11 cellular contexts compared by ENCODE assay signal in genomic region chr5:140220032-140220697, GRCh38. TPM values are rescaled to one million over a fixed set of nuclear protein-coding genes. Genes with fewer than 3 reads are reported as not detected.
DNase-seq lines count a peak whose midpoint lies in the region; ATAC-seq, FAIRE-seq and TF ChIP-seq lines count a peak whose summit lies in the region.
"Had no signal": no experiment of that assay in that cellular context is flagged by ENCODE, and none has a peak within 500 bp of the region (broad histone marks: within the 10 kb centered on the region; RNA-seq: fewer than 3 reads in every experiment).

No MANE protein-coding gene starts in this region.

- no peaks in the 10 kb centered on the region for H4K20me1 ChIP-seq in K562 (replicated peaks; ENCODE audit: control insufficient read depth, insufficient read depth, low read length)

- H3K4me3 ChIP-seq in K562: no peak overlapping the region

- H3K4me2 ChIP-seq in K562 (ENCODE audit: insufficient read depth, low read length): no peak overlapping the region

- peaks cover 4% of the 10 kb centered on the region for H3K9me1 ChIP-seq in K562 (ENCODE audit: control insufficient read depth, insufficient read depth, low read length)

- FAIRE-seq in K562 (lab: Jason Lieb, UNC): no peak

- no peaks in the 10 kb centered on the region for H3K9me3 ChIP-seq in K562 (replicated peaks; ENCODE audit: control insufficient read depth, insufficient read depth, low read depth, low read length)

- H3K27ac Mint-ChIP-seq in activated CD8-positive, alpha-beta T cell treated with anti-CD3 and anti-CD28 coated beads for 36 hours: no peak overlapping the region
- H3K27ac Mint-ChIP-seq in activated CD8-positive, alpha-beta T cell treated with anti-CD3 and anti-CD28 coated beads, Interleukin-2, amount 10 ng/mL, durations not matched to agents 7 days and 5 days: no peak overlapping the region
- H3K27ac Mint-ChIP-seq in stimulated activated memory B cell treated with anti-CD40 and anti-IgM and Interleukin-4, amounts not matched to agents 10 μg/mL and 1 μg/mL and 100 μg/mL, for 72 hours: no peak overlapping the region
- no peak overlapping the region for H3K27ac Mint-ChIP-seq in natural killer cell
- H3K27ac Mint-ChIP-seq: activated naive CD8-positive, alpha-beta T cell treated with anti-CD3 and anti-CD28 coated beads, Interleukin-2, amount 10 ng/mL, durations not matched to agents 7 days and 5 days; B cell had no signal

- in situ Hi-C loops in K562 (cut with MboI): no loop called here

- H3K79me2 ChIP-seq in K562 (ENCODE audit: control insufficient read depth, insufficient read depth, low read length): peaks cover 88% of the 10 kb centered on the region

- no peaks in the 10 kb centered on the region for H3K27me3 Mint-ChIP-seq in activated CD8-positive, alpha-beta T cell treated with anti-CD3 and anti-CD28 coated beads for 36 hours
- no peaks in the 10 kb centered on the region for H3K27me3 Mint-ChIP-seq in activated CD8-positive, alpha-beta T cell treated with anti-CD3 and anti-CD28 coated beads, Interleukin-2, amount 10 ng/mL, durations not matched to agents 7 days and 5 days (ENCODE audit: low read depth)
- H3K27me3 Mint-ChIP-seq in stimulated activated memory B cell treated with anti-CD40 and anti-IgM and Interleukin-4, amounts not matched to agents 10 μg/mL and 1 μg/mL and 100 μg/mL, for 72 hours: no peaks in the 10 kb centered on the region
- peaks cover 6% of the 10 kb centered on the region in 2 donors for H3K27me3 Mint-ChIP-seq in natural killer cell (ENCODE audit: low read depth in 2 of 2)
- H3K27me3 Mint-ChIP-seq: activated naive CD8-positive, alpha-beta T cell treated with anti-CD3 and anti-CD28 coated beads, Interleukin-2, amount 10 ng/mL, durations not matched to agents 7 days and 5 days; B cell had no signal

- H3K27me3 ChIP-seq in K562 (ENCODE audit: control insufficient read depth in 2 of 2, insufficient read depth in 2 of 2, low read length in 2 of 2): no peaks in the 10 kb centered on the region

- no peak overlapping the region for H2AFZ ChIP-seq in K562 (ENCODE audit: low read depth, low read length)

- TF ChIP-seq RAD21 in K562 (CRISPR knock-in tag; conservative IDR thresholded peaks at IDR 0.05 in 1 of 2, IDR thresholded peaks at IDR 0.05 in 1 of 2): no peak

- intact Hi-C loops in activated CD8-positive, alpha-beta T cell treated with anti-CD3 and anti-CD28 coated beads for 36 hours (cut with micrococcal nuclease): no loop called here
- intact Hi-C loops in K562 (cut with micrococcal nuclease): no loop called here
- intact Hi-C loops in natural killer cell (cut with micrococcal nuclease): no loop called here

- H3K4me1 Mint-ChIP-seq in activated CD8-positive, alpha-beta T cell treated with anti-CD3 and anti-CD28 coated beads for 36 hours (ENCODE audit: low read depth): peaks cover 28% of the 10 kb centered on the region
- peaks cover 26% of the 10 kb centered on the region for H3K4me1 Mint-ChIP-seq in activated CD8-positive, alpha-beta T cell treated with anti-CD3 and anti-CD28 coated beads, Interleukin-2, amount 10 ng/mL, durations not matched to agents 7 days and 5 days (ENCODE audit: low read depth)
- peaks cover 10% of the 10 kb centered on the region for H3K4me1 Mint-ChIP-seq in stimulated activated memory B cell treated with anti-CD40 and anti-IgM and Interleukin-4, amounts not matched to agents 10 μg/mL and 1 μg/mL and 100 μg/mL, for 72 hours
- peaks cover 0 to under 1% of the 10 kb centered on the region in 2 donors for H3K4me1 Mint-ChIP-seq in natural killer cell
- H3K4me1 Mint-ChIP-seq: B cell had no signal

- ATAC-seq in activated CD8-positive, alpha-beta T cell treated with anti-CD3 and anti-CD28 coated beads for 36 hours: peak; percentile 52
- ATAC-seq in activated CD8-positive, alpha-beta T cell treated with anti-CD3 and anti-CD28 coated beads, Interleukin-2, amount 10 ng/mL, durations not matched to agents 7 days and 5 days: no peak
- peak; percentile 63 for ATAC-seq in HG02943 (IDR thresholded peaks at IDR 0.05; ENCODE audit: low read depth, unreplicated experiment)
- ATAC-seq in K562: no peak
- peak; percentile 65 for ATAC-seq in stimulated activated memory B cell treated with anti-CD40 and anti-IgM and Interleukin-4, amounts not matched to agents 10 μg/mL and 1 μg/mL and 100 μg/mL, for 72 hours
- ATAC-seq in natural killer cell: no peak

- CTCF ChIA-PET in activated CD8-positive, alpha-beta T cell treated with anti-CD3 and anti-CD28 coated beads for 36 hours (lab: Charles Lee): interaction anchor here (0.7 to 1.3 kb wide), 5 partner anchors 9 to 147 kb away, joined by 3 read pairs; partner anchors contain the start of gene HBEGF
- CTCF ChIA-PET in activated CD8-positive, alpha-beta T cell treated with anti-CD3 and anti-CD28 coated beads, Interleukin-2, amount 10 ng/mL, durations not matched to agents 7 days and 5 days (lab: Charles Lee): interaction anchor here (0.9 to 1.4 kb wide), 3 partner anchors 13 to 143 kb away, joined by 3 to 6 read pairs (median 4); no protein-coding TSS in a partner anchor
- CTCF ChIA-PET in K562 (lab: Yijun Ruan, JAX; ENCODE audit: low intra/inter-chr PET ratio): no interaction called here

- no peak for TF ChIP-seq POLR2A in K562 (conservative IDR thresholded peaks at IDR 0.05)

- H3K9ac ChIP-seq in K562 (ENCODE audit: insufficient read depth in 1 of 2, low read depth in 2 of 2, low read length in 2 of 2): peak overlapping the region in 1 of 2 experiments; percentile 56; a peak in 1 of 4 replicates

- H3K27ac ChIP-seq in K562 (ENCODE audit: extremely low read depth, low read depth, low read length): peak overlapping the region; percentile 76; the same call in 2 of the 3 replicates

- peaks cover 39 to 88% of the 10 kb centered on the region in 2 experiments for H3K4me1 ChIP-seq in K562 (replicated peaks in 1 of 2; ENCODE audit: control insufficient read depth in 2 of 2, insufficient read depth in 2 of 2, low read length in 2 of 2)

- WGBS in K562 (ENCODE audit: insufficient coverage, low coverage, missing lambda C conversion rate): 49% methylated on average over 2 of the region's 3 CpGs

- POLR2A ChIA-PET in activated CD8-positive, alpha-beta T cell treated with anti-CD3 and anti-CD28 coated beads for 36 hours (lab: Charles Lee): interaction anchor here (1.4 kb wide), 1 partner anchor 9 kb away, joined by 3 read pairs; no protein-coding TSS in a partner anchor
- POLR2A ChIA-PET in activated CD8-positive, alpha-beta T cell treated with anti-CD3 and anti-CD28 coated beads, Interleukin-2, amount 10 ng/mL, durations not matched to agents 7 days and 5 days (lab: Charles Lee): no interaction called here
- POLR2A ChIA-PET in K562 (lab: Yijun Ruan, JAX): interaction anchor here (0.9 to 4.0 kb wide), 5 partner anchors 11 to 170 kb away, joined by 3 to 18 read pairs (median 7); no protein-coding TSS in a partner anchor

- H3K4me3 Mint-ChIP-seq in activated CD8-positive, alpha-beta T cell treated with anti-CD3 and anti-CD28 coated beads for 36 hours: no peak overlapping the region
- no peak overlapping the region for H3K4me3 Mint-ChIP-seq in activated CD8-positive, alpha-beta T cell treated with anti-CD3 and anti-CD28 coated beads, Interleukin-2, amount 10 ng/mL, durations not matched to agents 7 days and 5 days
- H3K4me3 Mint-ChIP-seq in stimulated activated memory B cell treated with anti-CD40 and anti-IgM and Interleukin-4, amounts not matched to agents 10 μg/mL and 1 μg/mL and 100 μg/mL, for 72 hours: no peak overlapping the region
- H3K4me3 Mint-ChIP-seq in natural killer cell: no peak overlapping the region
- H3K4me3 Mint-ChIP-seq: activated naive CD8-positive, alpha-beta T cell treated with anti-CD3 and anti-CD28 coated beads, Interleukin-2, amount 10 ng/mL, durations not matched to agents 7 days and 5 days; B cell had no signal

- no peaks in the 10 kb centered on the region for H3K9me3 Mint-ChIP-seq in activated CD8-positive, alpha-beta T cell treated with anti-CD3 and anti-CD28 coated beads for 36 hours
- no peaks in the 10 kb centered on the region for H3K9me3 Mint-ChIP-seq in activated CD8-positive, alpha-beta T cell treated with anti-CD3 and anti-CD28 coated beads, Interleukin-2, amount 10 ng/mL, durations not matched to agents 7 days and 5 days (ENCODE audit: insufficient read depth)
- no peaks in the 10 kb centered on the region for H3K9me3 Mint-ChIP-seq in stimulated activated memory B cell treated with anti-CD40 and anti-IgM and Interleukin-4, amounts not matched to agents 10 μg/mL and 1 μg/mL and 100 μg/mL, for 72 hours
- H3K9me3 Mint-ChIP-seq in natural killer cell: no peaks in the 10 kb centered on the region
- H3K9me3 Mint-ChIP-seq: activated naive CD8-positive, alpha-beta T cell treated with anti-CD3 and anti-CD28 coated beads, Interleukin-2, amount 10 ng/mL, durations not matched to agents 7 days and 5 days had no signal

- no peaks in the 10 kb centered on the region for H3K36me3 Mint-ChIP-seq in activated CD8-positive, alpha-beta T cell treated with anti-CD3 and anti-CD28 coated beads for 36 hours (ENCODE audit: low read depth)
- H3K36me3 Mint-ChIP-seq in activated CD8-positive, alpha-beta T cell treated with anti-CD3 and anti-CD28 coated beads, Interleukin-2, amount 10 ng/mL, durations not matched to agents 7 days and 5 days (ENCODE audit: low read depth): no peaks in the 10 kb centered on the region
- no peaks in the 10 kb centered on the region for H3K36me3 Mint-ChIP-seq in stimulated activated memory B cell treated with anti-CD40 and anti-IgM and Interleukin-4, amounts not matched to agents 10 μg/mL and 1 μg/mL and 100 μg/mL, for 72 hours
- H3K36me3 Mint-ChIP-seq in natural killer cell: no peaks in the 10 kb centered on the region

- TF ChIP-seq EP300 in K562 (IDR thresholded peaks at IDR 0.05; ENCODE audit: low read length): no peak

- no peak for TF ChIP-seq CTCF in activated CD8-positive, alpha-beta T cell treated with anti-CD3 and anti-CD28 coated beads for 36 hours (IDR thresholded peaks at IDR 0.05)
- TF ChIP-seq CTCF in K562 (IDR thresholded peaks at IDR 0.05 in 2 of 3, conservative IDR thresholded peaks at IDR 0.05 in 1 of 3; ENCODE audit: insufficient read depth in 2 of 3, low read depth in 1 of 3, low read length in 3 of 3) (no peak), natural killer cell (IDR thresholded peaks at IDR 0.05) (no peak)

- no peak for DNase-seq in activated CD8-positive, alpha-beta T cell treated with anti-CD3 and anti-CD28 coated beads for 36 hours
- DNase-seq in activated CD8-positive, alpha-beta T cell treated with anti-CD3 and anti-CD28 coated beads, Interleukin-2, amount 10 ng/mL, durations not matched to agents 7 days and 5 days: no peak
- DNase-seq in K562 (ENCODE audit: extremely low read depth in 1 of 4, low spot score in 3 of 4) (no peak), natural killer cell (no peak), NCI-H748 (lab: John Stamatoyannopoulos, UW; ENCODE audit: unreplicated experiment) (no peak)
- no peak for DNase-seq in stimulated activated naive CD4-positive, alpha-beta T cell treated with Interleukin-2 at 50 U/mL for 16 hours (lab: John Stamatoyannopoulos, UW)
- DNase-seq: activated naive CD8-positive, alpha-beta T cell treated with anti-CD3 and anti-CD28 coated beads, Interleukin-2, amount 10 ng/mL, durations not matched to agents 7 days and 5 days; NCI-H1436 had no signal

- peaks cover 19% of the 10 kb centered on the region for H3K36me3 ChIP-seq in K562 (ENCODE audit: control insufficient read depth, insufficient read depth, low read length)

- BruUV-seq in K562 (replicated peaks; lab: Mats Ljungman, UMichigan): no TSS peak

RNA-seq across cellular contexts. Expression of gene CYSTM1, which starts 45.2 kb away (rescaled TPM):
- 10 to 100 TPM; 15.8 to 18.5 TPM for total RNA-seq in activated CD8-positive, alpha-beta T cell treated with anti-CD3 and anti-CD28 coated beads for 36 hours
- total RNA-seq in activated CD8-positive, alpha-beta T cell treated with anti-CD3 and anti-CD28 coated beads, Interleukin-2, amount 10 ng/mL, durations not matched to agents 7 days and 5 days: 10 to 100 TPM; 10.5 to 12.2 TPM
- total RNA-seq in K562 (2011; cell fraction: chromatin; rRNA removed; ENCODE audit: low replicate concordance): 8.9 and 10.7 TPM in 2 replicates
- 20.3 and 25.2 TPM in 2 replicates for total RNA-seq in K562 (2011; cell fraction: nucleolus; rRNA removed)
- 20.1 and 20.5 TPM in 2 replicates for total RNA-seq in K562 (2011; cell fraction: nucleoplasm; rRNA removed)
- total RNA-seq in K562 (2014; rRNA removed) (76.1 and 127 TPM in 2 replicates), K562 (2014; rRNA removed; fragmentation: Illumina TruSeq; extraction: Trizol) (66.6 and 94.6 TPM in 2 replicates), K562 (2015; rRNA removed; fragmentation: Illumina TruSeq; extraction: Trizol) (118 and 129 TPM in 2 replicates), K562 (2021) (76.2 and 86.6 TPM in 2 replicates), natural killer cell (1 to 10 TPM; 3.9 to 4.9 (median 4.2) TPM)
- polyA plus RNA-seq in K562 (2011; rRNA removed) (92.8 and 98.2 TPM in 2 replicates), K562 (2014; fragmentation: Illumina TruSeq; extraction: Trizol) (139 and 150 TPM in 2 replicates), K562 (2014; fragmentation: Nextera tagmentation; extraction: Ambion mirVana) (100 to 1,000 TPM; 363 to 422 TPM), K562 (2014; rRNA removed) (108 and 126 TPM in 2 replicates)
- 97.9 and 207 TPM in 2 replicates for polyA plus RNA-seq in K562 (2011; cell fraction: cytosol; rRNA removed)
- 39.9 and 50.7 TPM in 2 replicates for polyA plus RNA-seq in K562 (2011; cell fraction: nucleus; rRNA removed)
- 136 and 260 TPM in 2 replicates for polyA plus RNA-seq in K562 (2012)
- 31.6 and 43.3 TPM in 2 replicates for polyA minus RNA-seq in K562 (2011; rRNA and poly(A)+ RNA removed)
- 48.6 and 56.5 TPM in 2 replicates for polyA minus RNA-seq in K562 (2011; cell fraction: cytosol; rRNA and poly(A)+ RNA removed)
- 22.5 and 23.8 TPM in 2 replicates for polyA minus RNA-seq in K562 (2011; cell fraction: nucleus; rRNA and poly(A)+ RNA removed)

Comparison
In these comparisons a context has a peak if more than half of its experiments do, and no peak if none do; other contexts are left out.
1. ATAC-seq: peak in activated CD8-positive, alpha-beta T cell treated with anti-CD3 and anti-CD28 coated beads for 36 hours (single experiment), HG02943 (single experiment) and stimulated activated memory B cell treated with anti-CD40 and anti-IgM and Interleukin-4, amounts not matched to agents 10 μg/mL and 1 μg/mL and 100 μg/mL, for 72 hours (single experiment); none in activated CD8-positive, alpha-beta T cell treated with anti-CD3 and anti-CD28 coated beads, Interleukin-2, amount 10 ng/mL, durations not matched to agents 7 days and 5 days (single experiment), K562 (single experiment) and natural killer cell (0 of 3).